Comparison of ENCODE assay signal across 8 cellular contexts in genomic region chr19:44753619-44753931, GRCh38. TPM values are rescaled to one million over a fixed set of nuclear protein-coding genes. Genes with fewer than 3 reads are reported as not detected.
DNase-seq lines count a peak whose midpoint lies in the region; ATAC-seq, FAIRE-seq and TF ChIP-seq lines count a peak whose summit lies in the region.

No MANE protein-coding gene starts in this region.

- H4K8ac ChIP-seq in H1 (ENCODE audit: extremely low read depth, insufficient read depth, low read length), result no peak overlapping the region; the same call in 1 of the 2 replicates

- peak overlapping the region; percentile 98 for H3K4me3 Mint-ChIP-seq in CD4-positive, alpha-beta T cell

- H3K79me1 ChIP-seq in H1 (ENCODE audit: low read depth, low read length), result no peaks in the 10 kb centered on the region

- H3K27ac Mint-ChIP-seq in CD4-positive, alpha-beta T cell, result peak overlapping the region; percentile 99

- no CpG with 5 or more reads among the region's 12 CpGs for WGBS in H1 (ENCODE audit: extremely low coverage in 1 of 2, insufficient coverage in 1 of 2, insufficient read length in 1 of 2, insufficient replicate concordance in 2 of 2, low coverage in 1 of 2, low lambda C conversion rate in 2 of 2, missing lambda C conversion rate in 1 of 2), 2 experiments

- FAIRE-seq in H1 (lab: Jason Lieb, UNC), result no peak

- no peaks in the 10 kb centered on the region for H3K9me3 ChIP-seq in CD4-positive, alpha-beta T cell (ENCODE audit: control insufficient read depth, low read length)
- no peaks in the 10 kb centered on the region for H3K9me3 ChIP-seq in PC-3 (ENCODE audit: low read length)
- H3K9me3 ChIP-seq in H1 (ENCODE audit: insufficient read depth in 2 of 2, low read depth in 1 of 2, low read length in 1 of 2), result no peaks in the 10 kb centered on the region
- H3K9me3 ChIP-seq in neuron (ENCODE audit: low read length), result no peaks in the 10 kb centered on the region

- no peak overlapping the region for H2AK5ac ChIP-seq in H1 (ENCODE audit: low read depth, low read length)

- POLR2A ChIA-PET in CD4-positive, alpha-beta T cell (lab: Charles Lee), result interaction anchor here (0.7 to 2.0 kb wide), 5 partner anchors 9 to 248 kb away, joined by 3 to 17 read pairs (median 3); no protein-coding TSS in a partner anchor
- POLR2A ChIA-PET in PC-3 (lab: Charles Lee; ENCODE audit: unreplicated experiment), result no interaction called here
- POLR2A ChIA-PET in H1 (lab: Charles Lee; ENCODE audit: partially characterized antibody), result interaction anchor here (0.9 to 1.7 kb wide), 4 partner anchors 10 to 95 kb away, joined by 3 to 6 read pairs (median 4); no protein-coding TSS in a partner anchor

- peak overlapping the region; percentile 87 for H3K27ac ChIP-seq in CD4-positive, alpha-beta T cell (ENCODE audit: low read depth, low read length)
- peak overlapping the region; percentile 98 for H3K27ac ChIP-seq in PC-3 (ENCODE audit: low read length)
- H3K27ac ChIP-seq in H1 (ENCODE audit: low read depth, low read length), result no peak overlapping the region

- H3K4ac ChIP-seq in H1 (replicated peaks; ENCODE audit: insufficient read length, low read depth, low read length), result no peak overlapping the region

- BruUV-seq in PC-3 (replicated peaks; lab: Mats Ljungman, UMichigan), result no TSS peak

- H3F3A ChIP-seq in PC-3 (ENCODE audit: low read length, unreplicated experiment), result peaks cover 6% of the 10 kb centered on the region

- H3K36me3 ChIP-seq in PC-3 (ENCODE audit: low read depth, low read length), result peaks cover 7% of the 10 kb centered on the region; the same call in 1 of the 2 replicates
- H3K36me3 ChIP-seq in H1 (ENCODE audit: control insufficient read depth in 2 of 4, insufficient read depth in 4 of 4, low read length in 3 of 4), result no peaks in the 10 kb centered on the region
- H3K36me3 ChIP-seq in neuron (ENCODE audit: insufficient read depth, low read length), result peaks cover 3% of the 10 kb centered on the region

- no peak overlapping the region for H2BK20ac ChIP-seq in H1 (ENCODE audit: low read length)

- H3K9ac ChIP-seq in PC-3 (ENCODE audit: low read length) (peak overlapping the region; percentile 94), H1 (replicated peaks in 1 of 4; ENCODE audit: extremely low read depth in 1 of 4, low read depth in 3 of 4, low read length in 3 of 4) (no peak overlapping the region)

- peaks cover 38% of the 10 kb centered on the region for H3K79me2 ChIP-seq in PC-3 (ENCODE audit: low read length)
- no peaks in the 10 kb centered on the region for H3K79me2 ChIP-seq in H1 (ENCODE audit: control insufficient read depth in 1 of 2, insufficient read depth in 2 of 2, low read length in 2 of 2)

- H4K20me1 ChIP-seq in PC-3 (ENCODE audit: low read length), result peaks cover 11% of the 10 kb centered on the region
- H4K20me1 ChIP-seq in H1 (replicated peaks in 1 of 2; ENCODE audit: control insufficient read depth in 1 of 2, insufficient read depth in 2 of 2, low read length in 2 of 2), result peaks cover 0 to 6% of the 10 kb centered on the region in 2 experiments

- no peak for TF ChIP-seq RAD21 in H1 (IDR thresholded peaks at IDR 0.05 in 1 of 2, conservative IDR thresholded peaks at IDR 0.05 in 1 of 2; ENCODE audit: low read depth in 2 of 2, low read length in 2 of 2)

- H2BK15ac ChIP-seq in H1 (ENCODE audit: low read length), result no peak overlapping the region

- TF ChIP-seq POLR2A in H1 (IDR thresholded peaks at IDR 0.05; ENCODE audit: control extremely low read depth in 1 of 2, low read depth in 2 of 2, low read length in 2 of 2), result no peak

- H3K4me2 ChIP-seq in PC-3 (ENCODE audit: low read length), result peak overlapping the region; percentile 95
- H3K4me2 ChIP-seq in H1 (ENCODE audit: insufficient read depth in 1 of 2, low read depth in 2 of 2, low read length in 2 of 2), result peak overlapping the region; percentile 73 to 96

- no peak overlapping the region for H4K91ac ChIP-seq in H1 (replicated peaks; ENCODE audit: insufficient read length, low read length)

- H3K9me3 Mint-ChIP-seq in CD4-positive, alpha-beta T cell, result no peaks in the 10 kb centered on the region

- H3K14ac ChIP-seq in H1 (ENCODE audit: insufficient read length), result no peak overlapping the region

- peaks cover 28% of the 10 kb centered on the region for H3K23me2 ChIP-seq in H1 (ENCODE audit: low read depth, low read length)

- H3K27me3 ChIP-seq in CD4-positive, alpha-beta T cell (ENCODE audit: control insufficient read depth, insufficient read depth, low read length), result no peaks in the 10 kb centered on the region
- H3K27me3 ChIP-seq in PC-3 (ENCODE audit: low read length), result no peaks in the 10 kb centered on the region
- H3K27me3 ChIP-seq in H1 (replicated peaks in 1 of 4; ENCODE audit: control insufficient read depth in 3 of 4, extremely low read depth in 1 of 4, insufficient read depth in 3 of 4, low read length in 3 of 4), result peaks cover 36 to 83% (median 71%) of the 10 kb centered on the region in 4 experiments
- H3K27me3 ChIP-seq in neuron (ENCODE audit: insufficient read depth, low read length), result no peaks in the 10 kb centered on the region

- peaks cover 76% of the 10 kb centered on the region for H3K4me1 Mint-ChIP-seq in CD4-positive, alpha-beta T cell (ENCODE audit: low read depth)

- peaks cover 64% of the 10 kb centered on the region for H3K36me3 Mint-ChIP-seq in CD4-positive, alpha-beta T cell (ENCODE audit: low read depth)

- H2BK120ac ChIP-seq in H1 (replicated peaks; ENCODE audit: low read depth, low read length), result no peak overlapping the region

- intact Hi-C loops in CD4-positive, alpha-beta T cell (cut with DNase I, micrococcal nuclease), result loop anchor here in 1 of 2 experiments (1.0 kb wide), 1 partner anchor 17 kb away; no protein-coding TSS in a partner anchor
- intact Hi-C loops in PC-3 (cut with micrococcal nuclease), result no loop called here

- TF ChIP-seq EP300 in H1 (IDR thresholded peaks at IDR 0.05; ENCODE audit: borderline replicate concordance in 1 of 2, low read depth in 2 of 2, low read length in 2 of 2), result no peak

- H2AFZ ChIP-seq in PC-3 (ENCODE audit: low read length) (no peak overlapping the region), H1 (ENCODE audit: low read length) (no peak overlapping the region), neuron (ENCODE audit: low read depth, low read length) (no peak overlapping the region)

- H4K5ac ChIP-seq in H1 (ENCODE audit: insufficient read length, low read depth, low read length), result no peak overlapping the region

- no peaks in the 10 kb centered on the region for H3K27me3 Mint-ChIP-seq in CD4-positive, alpha-beta T cell

- no peak for ATAC-seq in CD4-positive, alpha-beta T cell (ENCODE audit: poor library complexity)
- no peak for ATAC-seq in PC-3
- ATAC-seq in HG03280 (IDR thresholded peaks at IDR 0.05; ENCODE audit: unreplicated experiment), result no peak
- no peak for ATAC-seq in GM21515 (IDR thresholded peaks at IDR 0.05; ENCODE audit: unreplicated experiment)

- H3K4me3 ChIP-seq in PC-3 (ENCODE audit: low read length), result peak overlapping the region; percentile 64
- H3K4me3 ChIP-seq in H1 (ENCODE audit: extremely low read depth in 1 of 4, insufficient read depth in 2 of 4, low read depth in 3 of 4, low read length in 4 of 4), result peak overlapping the region; percentile 32 to 66 (median 39); a peak in 6 of 8 replicates
- peak overlapping the region; percentile 52 for H3K4me3 ChIP-seq in neuron (ENCODE audit: low read length)

- CTCF ChIA-PET in CD4-positive, alpha-beta T cell (lab: Charles Lee), result interaction anchor here (0.7 to 2.7 kb wide), 6 partner anchors 12 to 91 kb away, joined by 3 to 31 read pairs (median 4); no protein-coding TSS in a partner anchor
- CTCF ChIA-PET in PC-3 (lab: Charles Lee) (interaction anchor here (0.6 to 1.2 kb wide), 3 partner anchors 17 to 64 kb away, joined by 3 to 8 read pairs (median 7); no protein-coding TSS in a partner anchor), H1 (lab: Charles Lee; ENCODE audit: partially characterized antibody) (interaction anchor here (0.5 to 4.0 kb wide), 9 partner anchors 13 to 59 kb away, joined by 3 to 32 read pairs (median 5); no protein-coding TSS in a partner anchor)

- no peak overlapping the region for H3K56ac ChIP-seq in H1 (replicated peaks; ENCODE audit: insufficient read length, low read depth, low read length)

- 0 out of 2 replicates have a peak overlapping the region, but pooled peaks have one; percentile 68 for H2BK12ac ChIP-seq in H1 (ENCODE audit: low read depth, low read length)

- no peak overlapping the region; the same call in 1 of the 2 replicates for H3K18ac ChIP-seq in H1 (ENCODE audit: extremely low read depth, low read length)

- H3K23ac ChIP-seq in H1 (ENCODE audit: insufficient read length), result no peak overlapping the region

- H3K4me1 ChIP-seq in PC-3 (ENCODE audit: insufficient read depth, low read length), result peaks cover 47% of the 10 kb centered on the region
- H3K4me1 ChIP-seq in H1 (replicated peaks in 1 of 4; ENCODE audit: control insufficient read depth in 3 of 4, insufficient read depth in 4 of 4, low read length in 3 of 4), result peaks cover 15 to 42% (median 17%) of the 10 kb centered on the region in 4 experiments
- peaks cover 30% of the 10 kb centered on the region for H3K4me1 ChIP-seq in neuron (ENCODE audit: insufficient read depth, low read length)

- H3K9me2 ChIP-seq in PC-3 (replicated peaks; ENCODE audit: low read length), result no peaks in the 10 kb centered on the region

- TF ChIP-seq CTCF in CD4-positive, alpha-beta T cell (IDR thresholded peaks at IDR 0.05), result no peak
- TF ChIP-seq CTCF in PC-3 (conservative IDR thresholded peaks at IDR 0.05; ENCODE audit: low read depth, low read length) (no peak), H1 (IDR thresholded peaks at IDR 0.05; ENCODE audit: control extremely low read depth in 1 of 3, insufficient read depth in 1 of 3, low read depth in 1 of 3, low read length in 3 of 3) (no peak)

- DNase-seq in CD4-positive, alpha-beta T cell, result no peak
- DNase-seq in PC-3 (no peak), H1 (ENCODE audit: low read depth in 1 of 2, low spot score in 2 of 2) (no peak), NCI-H2196 (lab: John Stamatoyannopoulos, UW; ENCODE audit: unreplicated experiment) (no peak), NCI-H1694 (lab: John Stamatoyannopoulos, UW) (no peak)

- no peak overlapping the region for H2BK5ac ChIP-seq in H1 (ENCODE audit: low read depth, low read length)

RNA-seq across cellular contexts. Expression of gene BCL3, which starts 5.1 kb away (rescaled TPM):
- total RNA-seq in CD4-positive, alpha-beta T cell, result 10 to 100 TPM; 90.9 to 97.1 TPM
- total RNA-seq in PC-3 (2014; rRNA removed), result 22.9 and 25.5 TPM in 2 replicates
- 1.7 and 2.4 TPM in 2 replicates for total RNA-seq in H1 (2021; fragmentation: NEBNext Ultra II Directional; extraction: Animal tissue kit (Norgen Biotek cat#: 25700))
- polyA plus RNA-seq in H1 (2011; rRNA removed), result 0.88 and 3.0 TPM in 2 replicates
- polyA plus RNA-seq in H1 (2011; cell fraction: cytosol; rRNA removed), result 1.5 TPM
- 2.2 TPM for polyA plus RNA-seq in H1 (2011; cell fraction: nucleus; rRNA removed)
- 1.7 to 3.7 TPM (median 2.5 TPM) in 4 replicates for polyA plus RNA-seq in H1 (2012, experiment 1 of 2)
- 2.0 TPM for polyA plus RNA-seq in H1 (2012, experiment 2 of 2)
- polyA plus RNA-seq in H1 (2013, experiment 1 of 2), result 2.5 TPM
- polyA plus RNA-seq in H1 (2013, experiment 2 of 2), result 3.0 TPM
- polyA minus RNA-seq in H1 (2011; rRNA and poly(A)+ RNA removed), result 0.24 and 0.28 TPM in 2 replicates
- 2.6 TPM for polyA minus RNA-seq in H1 (2011; cell fraction: cytosol; rRNA and poly(A)+ RNA removed)
- polyA minus RNA-seq in H1 (2011; cell fraction: nucleus; rRNA and poly(A)+ RNA removed), result 1.2 TPM

RNA-seq across cellular contexts. Expression of gene CBLC, which starts 24.1 kb away (rescaled TPM):
- total RNA-seq in CD4-positive, alpha-beta T cell, result not detected
- 25.4 and 26.4 TPM in 2 replicates for total RNA-seq in PC-3 (2014; rRNA removed)
- total RNA-seq in H1 (2021; fragmentation: NEBNext Ultra II Directional; extraction: Animal tissue kit (Norgen Biotek cat#: 25700)), result 17.4 and 19.2 TPM in 2 replicates
- 35.7 and 53.4 TPM in 2 replicates for polyA plus RNA-seq in H1 (2011; rRNA removed)
- polyA plus RNA-seq in H1 (2011; cell fraction: cytosol; rRNA removed), result 29.6 TPM
- polyA plus RNA-seq in H1 (2011; cell fraction: nucleus; rRNA removed), result 73.8 TPM
- polyA plus RNA-seq in H1 (2012, experiment 1 of 2), result 10.4 to 27.8 TPM (median 20.4 TPM) in 4 replicates
- polyA plus RNA-seq in H1 (2012, experiment 2 of 2), result 14.5 TPM
- 15.0 TPM for polyA plus RNA-seq in H1 (2013, experiment 1 of 2)
- polyA plus RNA-seq in H1 (2013, experiment 2 of 2), result 13.7 TPM
- 20.2 and 26.7 TPM in 2 replicates for polyA minus RNA-seq in H1 (2011; rRNA and poly(A)+ RNA removed)
- polyA minus RNA-seq in H1 (2011; cell fraction: cytosol; rRNA and poly(A)+ RNA removed), result 23.1 TPM
- polyA minus RNA-seq in H1 (2011; cell fraction: nucleus; rRNA and poly(A)+ RNA removed), result 37.0 TPM

RNA-seq across cellular contexts. Expression of gene CEACAM16, which starts 54.6 kb away (rescaled TPM):
- not detected for total RNA-seq in CD4-positive, alpha-beta T cell
- not detected in 2 replicates for total RNA-seq in PC-3 (2014; rRNA removed)
- total RNA-seq in H1 (2021; fragmentation: NEBNext Ultra II Directional; extraction: Animal tissue kit (Norgen Biotek cat#: 25700)), result not detected in 2 replicates
- polyA plus RNA-seq in H1 (2011; rRNA removed), result not detected in 2 replicates
- not detected for polyA plus RNA-seq in H1 (2011; cell fraction: cytosol; rRNA removed)
- not detected for polyA plus RNA-seq in H1 (2011; cell fraction: nucleus; rRNA removed)
- not detected in 4 replicates for polyA plus RNA-seq in H1 (2012, experiment 1 of 2)
- not detected for polyA plus RNA-seq in H1 (2012, experiment 2 of 2)
- not detected for polyA plus RNA-seq in H1 (2013, experiment 1 of 2)
- not detected for polyA plus RNA-seq in H1 (2013, experiment 2 of 2)
- polyA minus RNA-seq in H1 (2011; rRNA and poly(A)+ RNA removed), result not detected in 2 replicates
- polyA minus RNA-seq in H1 (2011; cell fraction: cytosol; rRNA and poly(A)+ RNA removed), result not detected
- not detected for polyA minus RNA-seq in H1 (2011; cell fraction: nucleus; rRNA and poly(A)+ RNA removed)

RNA-seq across cellular contexts. Expression of gene BCAM, which starts 55.3 kb away (rescaled TPM):
- not detected for total RNA-seq in CD4-positive, alpha-beta T cell
- total RNA-seq in PC-3 (2014; rRNA removed), result 12.9 and 18.7 TPM in 2 replicates
- total RNA-seq in H1 (2021; fragmentation: NEBNext Ultra II Directional; extraction: Animal tissue kit (Norgen Biotek cat#: 25700)), result 81.4 and 83.0 TPM in 2 replicates
- 32.5 and 84.3 TPM in 2 replicates for polyA plus RNA-seq in H1 (2011; rRNA removed)
- polyA plus RNA-seq in H1 (2011; cell fraction: cytosol; rRNA removed), result 29.6 TPM
- polyA plus RNA-seq in H1 (2011; cell fraction: nucleus; rRNA removed), result 172 TPM
- 73.9 to 108 TPM (median 100 TPM) in 4 replicates for polyA plus RNA-seq in H1 (2012, experiment 1 of 2)
- 60.5 TPM for polyA plus RNA-seq in H1 (2012, experiment 2 of 2)
- polyA plus RNA-seq in H1 (2013, experiment 1 of 2), result 107 TPM
- 98.4 TPM for polyA plus RNA-seq in H1 (2013, experiment 2 of 2)
- polyA minus RNA-seq in H1 (2011; rRNA and poly(A)+ RNA removed), result 12.6 and 16.0 TPM in 2 replicates
- polyA minus RNA-seq in H1 (2011; cell fraction: cytosol; rRNA and poly(A)+ RNA removed), result 45.1 TPM
- polyA minus RNA-seq in H1 (2011; cell fraction: nucleus; rRNA and poly(A)+ RNA removed), result 38.0 TPM

Comparison
In these comparisons a context has a peak if more than half of its experiments do, and no peak if none do; other contexts are left out.
1. RNA of gene CBLC, which starts 24.1 kb away (total RNA-seq): 25.4 to 26.4 TPM in PC-3 and 17.4 to 19.2 TPM in H1; not detected in CD4-positive, alpha-beta T cell; every median in the first group is over 10 times any median in the second.
2. Peak in every context shown above with its lines, with median percentiles within 50 percentile points of each other: H3K4me3 ChIP-seq.